ENCODE assay signal across 1 cellular context in the genomic region with DNA sequence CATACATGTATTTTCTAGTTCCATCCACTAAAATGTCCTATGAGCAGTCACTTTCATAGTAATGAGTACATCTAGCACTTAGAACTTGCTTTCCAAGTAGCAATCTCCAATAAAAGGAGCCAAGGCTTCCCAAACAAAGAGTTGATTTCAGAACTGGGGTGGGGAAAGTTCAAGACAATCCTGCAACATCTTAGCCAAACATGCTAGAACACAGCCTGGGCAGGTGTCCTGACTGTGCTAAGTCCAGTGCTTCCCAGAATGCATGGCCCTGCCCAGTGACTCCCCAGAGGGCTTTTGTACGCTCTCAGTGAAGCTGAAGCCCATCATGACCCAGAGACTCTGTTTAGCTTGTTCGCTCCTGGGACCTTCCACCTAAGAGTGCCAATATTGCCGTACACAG.
TF ChIP-seq lines count a peak whose summit lies in the region.

No MANE protein-coding gene starts in this region.

TF ChIP-seq in K562, 482 proteins besides CTCF, POLR2A, EP300 and RAD21 (continued from another document):
- TF ChIP-seq, protein P1, sequence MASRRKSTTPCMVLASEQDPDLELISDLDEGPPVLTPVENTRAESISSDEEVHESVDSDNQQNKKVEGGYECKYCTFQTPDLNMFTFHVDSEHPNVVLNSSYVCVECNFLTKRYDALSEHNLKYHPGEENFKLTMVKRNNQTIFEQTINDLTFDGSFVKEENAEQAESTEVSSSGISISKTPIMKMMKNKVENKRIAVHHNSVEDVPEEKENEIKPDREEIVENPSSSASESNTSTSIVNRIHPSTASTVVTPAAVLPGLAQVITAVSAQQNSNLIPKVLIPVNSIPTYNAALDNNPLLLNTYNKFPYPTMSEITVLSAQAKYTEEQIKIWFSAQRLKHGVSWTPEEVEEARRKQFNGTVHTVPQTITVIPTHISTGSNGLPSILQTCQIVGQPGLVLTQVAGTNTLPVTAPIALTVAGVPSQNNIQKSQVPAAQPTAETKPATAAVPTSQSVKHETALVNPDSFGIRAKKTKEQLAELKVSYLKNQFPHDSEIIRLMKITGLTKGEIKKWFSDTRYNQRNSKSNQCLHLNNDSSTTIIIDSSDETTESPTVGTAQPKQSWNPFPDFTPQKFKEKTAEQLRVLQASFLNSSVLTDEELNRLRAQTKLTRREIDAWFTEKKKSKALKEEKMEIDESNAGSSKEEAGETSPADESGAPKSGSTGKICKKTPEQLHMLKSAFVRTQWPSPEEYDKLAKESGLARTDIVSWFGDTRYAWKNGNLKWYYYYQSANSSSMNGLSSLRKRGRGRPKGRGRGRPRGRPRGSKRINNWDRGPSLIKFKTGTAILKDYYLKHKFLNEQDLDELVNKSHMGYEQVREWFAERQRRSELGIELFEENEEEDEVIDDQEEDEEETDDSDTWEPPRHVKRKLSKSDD (conservative IDR thresholded peaks at IDR 0.05; ENCODE audit: low read length): no peak
- TF ChIP-seq ZNF444 (CRISPR knock-in tag; IDR thresholded peaks at IDR 0.05): no peak
- no peak for TF ChIP-seq NR2C2 (CRISPR knock-in tag; IDR thresholded peaks at IDR 0.05)
- no peak for TF ChIP-seq NR2C2 (tag; IDR thresholded peaks at IDR 0.05)
- no peak for TF ChIP-seq LCOR (CRISPR knock-in tag; IDR thresholded peaks at IDR 0.05)
- TF ChIP-seq ZNF174 (CRISPR knock-in tag; IDR thresholded peaks at IDR 0.05): no peak
